In the genomic region with DNA sequence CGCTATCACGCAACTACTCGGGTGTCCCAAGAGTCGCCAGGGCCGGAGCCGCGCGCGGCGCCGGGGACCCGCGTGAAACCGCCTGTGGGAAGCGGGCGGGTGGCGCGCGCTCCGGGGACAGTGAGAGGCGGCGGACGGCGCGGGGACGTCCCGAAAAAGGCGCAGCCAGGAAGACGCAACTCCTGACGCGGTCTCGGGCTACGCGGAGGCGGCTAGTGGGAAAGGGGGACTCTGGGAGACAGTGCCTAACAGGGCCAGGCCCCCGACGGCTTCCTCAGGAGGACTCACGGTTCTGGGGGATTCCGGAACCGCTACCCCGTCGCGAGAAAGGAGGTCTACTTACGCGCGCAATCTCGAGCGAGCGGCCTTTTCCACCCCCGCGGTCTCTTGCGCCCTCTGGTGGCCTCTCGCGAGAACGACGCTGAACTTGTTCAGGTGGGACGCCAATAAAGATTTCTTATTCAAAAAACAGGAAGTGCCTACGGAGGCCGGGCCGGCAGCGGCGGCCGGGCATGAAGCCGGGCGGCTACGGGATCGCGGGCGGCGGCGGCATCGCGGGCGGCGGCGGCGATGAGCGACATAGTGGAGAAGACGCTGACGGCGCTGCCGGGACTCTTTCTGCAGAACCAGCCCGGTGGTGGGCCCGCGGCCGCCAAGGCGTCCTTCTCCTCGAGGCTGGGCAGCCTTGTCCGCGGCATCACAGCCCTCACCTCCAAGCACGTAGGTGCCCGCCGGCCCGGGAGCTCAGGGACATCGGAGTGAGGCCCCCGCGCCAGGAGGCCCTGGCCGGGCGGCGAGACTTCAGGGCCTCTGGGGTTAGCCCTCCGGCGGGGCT, we compare ENCODE assay signal across 9 cellular contexts. TPM values are rescaled to one million over a fixed set of nuclear protein-coding genes. Genes with fewer than 3 reads are reported as not detected.
DNase-seq lines count a peak whose midpoint lies in the region; ATAC-seq, FAIRE-seq and TF ChIP-seq lines count a peak whose summit lies in the region.
"Had no signal": no experiment of that assay in that cellular context is flagged by ENCODE, and none has a peak within 500 bp of the region (broad histone marks: within the 10 kb centered on the region; RNA-seq: fewer than 3 reads in every experiment).

TSS of gene AP4E1 (plus strand) at position 475 of the 835 bp plus-strand sequence. CDS start at position 571, 96 bp downstream.

- H3K4me1 Mint-ChIP-seq in astrocyte (ENCODE audit: low read depth, unreplicated experiment), result peaks cover 18% of the 10 kb centered on the region

- H3K4me1 ChIP-seq in astrocyte (ENCODE audit: insufficient read depth, low read length) (peaks cover 22% of the 10 kb centered on the region), hepatocyte (ENCODE audit: insufficient read depth) (peaks cover 9% of the 10 kb centered on the region)

- no peaks in the 10 kb centered on the region for H3K9me2 ChIP-seq in hepatocyte (replicated peaks; ENCODE audit: insufficient read depth)

- H3K27me3 ChIP-seq in astrocyte (ENCODE audit: insufficient read depth, low read length) (no peaks in the 10 kb centered on the region), hepatocyte (no peaks in the 10 kb centered on the region)

- H3K4me3 ChIP-seq in astrocyte (ENCODE audit: insufficient read depth, low read depth, low read length) (peak within 1 kb of the TSS; percentile 92), hepatocyte (peak within 1 kb of the TSS; percentile 91)

- H3K36me3 Mint-ChIP-seq in astrocyte (ENCODE audit: low read depth, unreplicated experiment), result peaks cover 6% of the 10 kb centered on the region

- H3K27ac ChIP-seq in 22Rv1, result peak within 1 kb of the TSS; percentile 74
- peak within 1 kb of the TSS; percentile 85 for H3K27ac ChIP-seq in astrocyte (ENCODE audit: low read depth, low read length)
- peak within 1 kb of the TSS; percentile 84 for H3K27ac ChIP-seq in hepatocyte

- TF ChIP-seq CTCF in 22Rv1 (IDR thresholded peaks at IDR 0.05) (peak; percentile 94), astrocyte (IDR thresholded peaks at IDR 0.05; ENCODE audit: insufficient read depth, low read depth, low read length) (peak; percentile 68), hepatocyte (IDR thresholded peaks at IDR 0.05; ENCODE audit: poor library complexity) (peak; percentile 95)

- H3K9ac ChIP-seq in astrocyte (ENCODE audit: low read length), result peak within 1 kb of the TSS; percentile 94

- peak within 1 kb of the TSS; percentile 95 for H3K27ac Mint-ChIP-seq in astrocyte (ENCODE audit: unreplicated experiment)

- H3K4me3 Mint-ChIP-seq in astrocyte (ENCODE audit: unreplicated experiment), result peak within 1 kb of the TSS; percentile 95

- DNase-seq in NCI-H2029 treated with DMSO at 0.1 percent for 48 hours (lab: John Stamatoyannopoulos, UW), result peak; percentile 33
- peak; percentile 86 for DNase-seq in T-helper 22 cell (ENCODE audit: low read depth)
- DNase-seq in astrocyte (ENCODE audit: low read depth), result peak; percentile 82
- DNase-seq in hepatocyte (ENCODE audit: low spot score), result peak; percentile 93
- peak; percentile 80 for DNase-seq in renal cortical epithelial cell (ENCODE audit: low read depth)

- no peaks in the 10 kb centered on the region for H3K27me3 Mint-ChIP-seq in astrocyte (ENCODE audit: low read depth, unreplicated experiment)

- ATAC-seq in GM18511 (IDR thresholded peaks at IDR 0.05; ENCODE audit: unreplicated experiment) (peak; percentile 48), HG03025 (IDR thresholded peaks at IDR 0.05; ENCODE audit: low FRiP score, unreplicated experiment) (peak; percentile 59)

- H3K79me2 ChIP-seq in astrocyte (ENCODE audit: insufficient read depth, low read length), result peaks cover 13% of the 10 kb centered on the region
- H3K79me2 ChIP-seq in hepatocyte, result peaks cover 22% of the 10 kb centered on the region

- H3K9me3 ChIP-seq in astrocyte (ENCODE audit: insufficient read depth, low read depth, low read length) (no peaks in the 10 kb centered on the region), hepatocyte (ENCODE audit: low read depth) (no peaks in the 10 kb centered on the region)

- H2AFZ ChIP-seq in astrocyte (ENCODE audit: low read depth, low read length) (peak within 1 kb of the TSS; percentile 97), hepatocyte (peak within 1 kb of the TSS; percentile 97)

- WGBS in hepatocyte (ENCODE audit: low lambda C conversion rate, missing lambda C conversion rate), result 1% methylated on average over 100 of the region's 102 CpGs

- no peak for FAIRE-seq in astrocyte (lab: Jason Lieb, UNC)
- FAIRE-seq: A204.1 had no signal

- H4K20me1 ChIP-seq in astrocyte (ENCODE audit: insufficient read depth, low read length), result no peaks in the 10 kb centered on the region
- no peaks in the 10 kb centered on the region for H4K20me1 ChIP-seq in hepatocyte (ENCODE audit: insufficient read depth, poor library complexity, severe bottlenecking)

- no peaks in the 10 kb centered on the region for H3K9me3 Mint-ChIP-seq in astrocyte (ENCODE audit: unreplicated experiment)

- H3K36me3 ChIP-seq in astrocyte (ENCODE audit: insufficient read depth, low read length) (peaks cover 9% of the 10 kb centered on the region), hepatocyte (replicated peaks; ENCODE audit: insufficient read depth, low read depth) (no peaks in the 10 kb centered on the region)

- H3K4me2 ChIP-seq in astrocyte (ENCODE audit: low read length) (peak within 1 kb of the TSS; percentile 89), hepatocyte (peak within 1 kb of the TSS; percentile 92)

RNA-seq across cellular contexts. Expression of gene AP4E1, which starts in this region (rescaled TPM):
- total RNA-seq in astrocyte (15.0 and 16.4 TPM in 2 replicates), hepatocyte (10.6 and 12.4 TPM in 2 replicates), renal cortical epithelial cell (18.8 and 20.8 TPM in 2 replicates)
- 1.4 and 2.0 TPM in 2 replicates for polyA plus RNA-seq in hepatocyte

Comparison
In these comparisons a context has a peak if more than half of its experiments do, and no peak if none do; other contexts are left out.
1. Peak in every context shown above with its lines: DNase-seq, ATAC-seq, H3K4me3 ChIP-seq and H3K27ac ChIP-seq.
2. DNase-seq: peak in every context shown above with its lines; median percentile 93 in hepatocyte; 86 in T-helper 22 cell; 82 in astrocyte; 80 in renal cortical epithelial cell; 33 in NCI-H2029 treated with DMSO at 0.1 percent for 48 hours.